In genomic region chr5:174690256-174690655, GRCh38 we compare ENCODE assay signal across 2 cellular contexts.
TF ChIP-seq lines count a peak whose summit lies in the region.

No MANE protein-coding gene starts in this region.

TF ChIP-seq in HCT116, 20 proteins besides CTCF, POLR2A, EP300 and RAD21:
- no peak for TF ChIP-seq ATF3 (IDR thresholded peaks at IDR 0.05)
- TF ChIP-seq MAX (IDR thresholded peaks at IDR 0.05): no peak
- TF ChIP-seq TCF7L2 (IDR thresholded peaks at IDR 0.05; ENCODE audit: borderline replicate concordance, extremely low read depth, insufficient read depth, insufficient read length): no peak
- no peak for TF ChIP-seq YY1 (IDR thresholded peaks at IDR 0.05; ENCODE audit: extremely low read depth, insufficient replicate concordance, low read depth, low read length)
TF ChIP-seq in HCT116: peak in this region for 0.

TF ChIP-seq in K562, 482 proteins besides CTCF, POLR2A, EP300 and RAD21:
- TF ChIP-seq, protein P1, sequence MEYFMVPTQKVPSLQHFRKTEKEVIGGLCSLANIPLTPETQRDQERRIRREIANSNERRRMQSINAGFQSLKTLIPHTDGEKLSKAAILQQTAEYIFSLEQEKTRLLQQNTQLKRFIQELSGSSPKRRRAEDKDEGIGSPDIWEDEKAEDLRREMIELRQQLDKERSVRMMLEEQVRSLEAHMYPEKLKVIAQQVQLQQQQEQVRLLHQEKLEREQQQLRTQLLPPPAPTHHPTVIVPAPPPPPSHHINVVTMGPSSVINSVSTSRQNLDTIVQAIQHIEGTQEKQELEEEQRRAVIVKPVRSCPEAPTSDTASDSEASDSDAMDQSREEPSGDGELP (CRISPR knock-in tag; IDR thresholded peaks at IDR 0.05; ENCODE audit: borderline replicate concordance): 0 out of 2 replicates have a peak, but pooled peaks have one; percentile 16
- no peak for TF ChIP-seq KDM5B (IDR thresholded peaks at IDR 0.05; ENCODE audit: insufficient replicate concordance, low read depth, low read length)
- 0 out of 2 replicates have a peak, but pooled peaks have one; percentile 41 for TF ChIP-seq EZH2 (IDR thresholded peaks at IDR 0.05; ENCODE audit: borderline replicate concordance, low read depth, low read length)
